ENCODE assay signal across 8 cellular contexts in genomic region chr2:19900536-19901200, GRCh38. TPM values are rescaled to one million over a fixed set of nuclear protein-coding genes. Genes with fewer than 3 reads are reported as not detected.
DNase-seq lines count a peak whose midpoint lies in the region; ATAC-seq, FAIRE-seq and TF ChIP-seq lines count a peak whose summit lies in the region.

No MANE protein-coding gene starts in this region.

- no peaks in the 10 kb centered on the region for H3K36me3 ChIP-seq in keratinocyte (ENCODE audit: control insufficient read depth in 2 of 2, extremely low read depth in 1 of 2, insufficient read depth in 2 of 2, low read length in 2 of 2)

- in situ Hi-C loops in astrocyte of the cerebellum (cut with HindIII; ENCODE audit: low sequenced_read_pairs) = no loop called here

- DNase-seq in stimulated activated naive CD4-positive, alpha-beta T cell (lab: John Stamatoyannopoulos, UW) = peak in 4 of 6 experiments; percentile 2 to 70 (median 51)
- DNase-seq in stimulated activated naive CD4-positive, alpha-beta T cell treated with Interleukin-2 at 50 U/mL for 16 hours (lab: John Stamatoyannopoulos, UW) = no peak
- peak; percentile 15 for DNase-seq in NCI-H69 (lab: John Stamatoyannopoulos, UW)
- DNase-seq in astrocyte of the cerebellum (ENCODE audit: low read depth) = no peak
- DNase-seq in keratinocyte (ENCODE audit: low read depth, low spot score) = no peak
- no peak for DNase-seq in stimulated activated naive B cell treated with anti-CD40 and anti-IgM and Interleukin-4, amounts not matched to agents 10 μg/mL and 1 μg/mL and 100 μg/mL, for 72 hours
- DNase-seq in NCI-H2171 (lab: John Stamatoyannopoulos, UW) = no peak

- H3K4me3 ChIP-seq in astrocyte of the cerebellum (ENCODE audit: low read depth, low read length) (peak overlapping the region; percentile 75), keratinocyte (ENCODE audit: control insufficient read depth in 2 of 3, extremely low read depth in 1 of 3, insufficient read depth in 2 of 3, low read depth in 1 of 3, low read length in 3 of 3) (peak overlapping the region; percentile 78 to 93 (median 79))

- H4K20me1 ChIP-seq in keratinocyte (ENCODE audit: control insufficient read depth, extremely low read depth, insufficient read depth, low read length) = no peaks in the 10 kb centered on the region

- H2AFZ ChIP-seq in keratinocyte (ENCODE audit: control insufficient read depth, low read length) = peak overlapping the region; percentile 96

- H3K4me3 Mint-ChIP-seq in stimulated activated naive B cell treated with anti-CD40 and anti-IgM and Interleukin-4, amounts not matched to agents 10 μg/mL and 1 μg/mL and 100 μg/mL, for 72 hours = peak overlapping the region; percentile 87 to 97

- peaks cover 35% of the 10 kb centered on the region for H3K79me2 ChIP-seq in keratinocyte (ENCODE audit: control insufficient read depth, insufficient read depth, low read length)

- H3K9me3 Mint-ChIP-seq in stimulated activated naive B cell treated with anti-CD40 and anti-IgM and Interleukin-4, amounts not matched to agents 10 μg/mL and 1 μg/mL and 100 μg/mL, for 72 hours = peaks cover 0 to 6% of the 10 kb centered on the region in 2 donors

- H3K36me3 Mint-ChIP-seq in stimulated activated naive B cell treated with anti-CD40 and anti-IgM and Interleukin-4, amounts not matched to agents 10 μg/mL and 1 μg/mL and 100 μg/mL, for 72 hours = peaks cover 4 to 21% of the 10 kb centered on the region in 2 donors

- ATAC-seq in stimulated activated naive B cell treated with anti-CD40 and anti-IgM and Interleukin-4, amounts not matched to agents 10 μg/mL and 1 μg/mL and 100 μg/mL, for 72 hours (replicated peaks) = peak; percentile 1 to 8
- ATAC-seq in GM19023 (IDR thresholded peaks at IDR 0.05; ENCODE audit: unreplicated experiment) = no peak

- no peaks in the 10 kb centered on the region for H3K9me3 ChIP-seq in keratinocyte (ENCODE audit: control insufficient read depth, low read depth, low read length)

- H3K9me1 ChIP-seq in keratinocyte (ENCODE audit: control insufficient read depth, extremely low read depth, insufficient read depth, low read length) = no peaks in the 10 kb centered on the region

- peak overlapping the region; percentile 97 for H3K4me2 ChIP-seq in keratinocyte (ENCODE audit: control insufficient read depth, extremely low read depth, insufficient read depth, low read depth, low read length)

- H3K4me1 Mint-ChIP-seq in stimulated activated naive B cell treated with anti-CD40 and anti-IgM and Interleukin-4, amounts not matched to agents 10 μg/mL and 1 μg/mL and 100 μg/mL, for 72 hours = peaks cover 15 to 38% of the 10 kb centered on the region in 2 donors

- dilution Hi-C loops in keratinocyte (cut with MboI; ENCODE audit: extremely low pct_ligation_motif_present, low sequenced_read_pairs) = no loop called here

- peak overlapping the region; percentile 99 for H3K27ac ChIP-seq in keratinocyte (ENCODE audit: control insufficient read depth, insufficient read depth, low read length)

- no peaks in the 10 kb centered on the region for H3K27me3 ChIP-seq in keratinocyte (ENCODE audit: control insufficient read depth, extremely low read depth, insufficient read depth, low read length)

- peaks cover 0 to 7% of the 10 kb centered on the region in 2 donors for H3K27me3 Mint-ChIP-seq in stimulated activated naive B cell treated with anti-CD40 and anti-IgM and Interleukin-4, amounts not matched to agents 10 μg/mL and 1 μg/mL and 100 μg/mL, for 72 hours

- H3K4me1 ChIP-seq in keratinocyte (ENCODE audit: control insufficient read depth, extremely low read depth, insufficient read depth, low read length) = peaks cover 23% of the 10 kb centered on the region

- H3K9ac ChIP-seq in keratinocyte (ENCODE audit: control insufficient read depth, extremely low read depth, insufficient read depth, low read length) = peak overlapping the region; percentile 94

- peak overlapping the region; percentile 99 for H3K27ac Mint-ChIP-seq in stimulated activated naive B cell treated with anti-CD40 and anti-IgM and Interleukin-4, amounts not matched to agents 10 μg/mL and 1 μg/mL and 100 μg/mL, for 72 hours

- no peak for FAIRE-seq in keratinocyte (lab: Jason Lieb, UNC)

- no peak for TF ChIP-seq CTCF in astrocyte of the cerebellum (IDR thresholded peaks at IDR 0.05; ENCODE audit: low read depth, low read length, missing control alignments)
- TF ChIP-seq CTCF in keratinocyte (optimal IDR thresholded peaks at IDR 0.05 in 1 of 3, IDR thresholded peaks at IDR 0.05 in 1 of 3, conservative IDR thresholded peaks at IDR 0.05 in 1 of 3; ENCODE audit: extremely low read depth in 1 of 3, insufficient read depth in 2 of 3, low read length in 3 of 3) = no peak

RNA-seq across cellular contexts. Expression of gene TTC32, which starts 1.1 kb away (rescaled TPM):
- polyA plus RNA-seq in keratinocyte = 3.7 to 7.6 TPM (median 4.8 TPM) in 3 replicates
- polyA plus RNA-seq in keratinocyte (2011; ENCODE audit: low read depth) = 8.1 TPM
- 1.5 and 1.6 TPM in 2 replicates for polyA plus RNA-seq in keratinocyte (2011; cell fraction: cytosol; rRNA removed)
- polyA plus RNA-seq in keratinocyte (2011; cell fraction: nucleus; rRNA removed) = 11.3 and 16.5 TPM in 2 replicates
- 3.1 and 11.8 TPM in 2 replicates for polyA plus RNA-seq in keratinocyte (2012; ENCODE audit: low replicate concordance)
- polyA minus RNA-seq in keratinocyte = 1.4 to 3.4 TPM in 2 of 3 replicates, not detected in the other
- polyA minus RNA-seq in keratinocyte (2011; cell fraction: cytosol; rRNA and poly(A)+ RNA removed) = 3.5 TPM
- 4.9 and 6.4 TPM in 2 replicates for polyA minus RNA-seq in keratinocyte (2011; cell fraction: nucleus; rRNA and poly(A)+ RNA removed)

Comparison
In these comparisons a context has a peak if more than half of its experiments do, and no peak if none do; other contexts are left out.
1. DNase-seq: peak in stimulated activated naive CD4-positive, alpha-beta T cell (4 of 6) and NCI-H69 (single experiment); none in stimulated activated naive CD4-positive, alpha-beta T cell treated with Interleukin-2 at 50 U/mL for 16 hours (single experiment), astrocyte of the cerebellum (single experiment), keratinocyte (single experiment), stimulated activated naive B cell treated with anti-CD40 and anti-IgM and Interleukin-4, amounts not matched to agents 10 μg/mL and 1 μg/mL and 100 μg/mL, for 72 hours (single experiment) and NCI-H2171 (single experiment).